8 cellular contexts compared by ENCODE assay signal in the genomic region with DNA sequence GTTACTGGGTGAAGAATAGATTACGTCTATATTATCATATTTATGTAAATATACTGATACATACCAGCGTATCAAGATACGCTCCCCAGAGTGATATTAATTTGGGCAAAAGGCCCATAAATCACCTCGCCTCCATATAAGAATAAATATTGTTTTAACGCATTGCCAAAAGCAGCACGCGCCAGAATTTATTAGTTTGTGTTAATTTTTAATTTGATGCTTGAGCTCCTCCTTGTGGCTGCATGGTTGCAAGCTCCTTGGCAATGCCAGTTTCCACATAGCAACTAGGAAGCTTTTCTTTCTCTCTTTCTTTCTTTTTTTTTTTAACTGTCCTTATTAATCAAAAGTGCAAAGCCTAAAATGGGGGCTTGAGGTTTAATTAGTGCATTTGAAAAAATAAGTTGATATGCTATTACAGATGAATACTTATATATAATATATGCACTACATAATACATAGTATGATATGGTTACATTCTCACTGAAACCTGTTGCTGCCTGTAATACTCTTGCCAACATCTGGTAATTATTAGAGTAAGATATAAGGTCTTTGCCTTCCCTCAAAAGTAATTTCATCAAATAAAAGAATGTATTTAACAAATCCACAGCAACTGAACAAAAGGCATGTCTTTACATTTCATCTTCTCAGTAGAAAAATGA.
DNase-seq lines count a peak whose midpoint lies in the region; ATAC-seq and TF ChIP-seq lines count a peak whose summit lies in the region.

No MANE protein-coding gene starts in this region.

- no peaks in the 10 kb centered on the region for H4K20me1 ChIP-seq in mammary epithelial cell (ENCODE audit: insufficient read depth, low read length)

- H3K9me3 ChIP-seq in HEK293 (ENCODE audit: control insufficient read depth, insufficient read depth, low read depth, low read length) (no peaks in the 10 kb centered on the region), mammary epithelial cell (replicated peaks; ENCODE audit: insufficient read depth, low read length) (no peaks in the 10 kb centered on the region), uterus (no peaks in the 10 kb centered on the region)

- DNase-seq in activated CD4-positive, alpha-beta T cell treated with anti-CD3 and anti-CD28 coated beads for 48 hours: peak; percentile 25
- DNase-seq in activated CD4-positive, alpha-beta T cell treated with anti-CD3 and anti-CD28 coated beads for 4 hours: no peak
- DNase-seq in NCI-H2171 treated with DMSO at 0.1 percent for 48 hours (lab: John Stamatoyannopoulos, UW) (peak; percentile 10), mammary epithelial cell (peak; percentile 21), left lobe of liver (ENCODE audit: low spot score) (no peak), uterus (peak; percentile 37 to 54)
- DNase-seq in activated CD4-positive, CD25-positive, alpha-beta regulatory T cell (lab: John Stamatoyannopoulos, UW): no peak

- no TSS peak for BruUV-seq in mammary epithelial cell (replicated peaks; lab: Mats Ljungman, UMichigan)

- H3K4me1 ChIP-seq in HEK293 (ENCODE audit: control insufficient read depth, insufficient read depth, low read length): no peaks in the 10 kb centered on the region
- no peaks in the 10 kb centered on the region for H3K4me1 ChIP-seq in mammary epithelial cell (ENCODE audit: insufficient read depth, low read length)
- H3K4me1 ChIP-seq in uterus: no peaks in the 10 kb centered on the region

- TF ChIP-seq CTCF in HEK293 (tag by site-specific recombination; IDR thresholded peaks at IDR 0.05): no peak
- peak; percentile 71 to 75 for TF ChIP-seq CTCF in mammary epithelial cell (conservative IDR thresholded peaks at IDR 0.05 in 1 of 2, IDR thresholded peaks at IDR 0.05 in 1 of 2; ENCODE audit: extremely low read depth in 1 of 2, insufficient read depth in 1 of 2, low read depth in 1 of 2, low read length in 2 of 2)
- peak; percentile 65 to 80 (median 68) for TF ChIP-seq CTCF in uterus (IDR thresholded peaks at IDR 0.05)

- H3K79me2 ChIP-seq in mammary epithelial cell (ENCODE audit: insufficient read depth, low read length): no peaks in the 10 kb centered on the region

- dilution Hi-C loops in mammary epithelial cell (cut with HindIII; ENCODE audit: low sequenced_read_pairs): no loop called here

- peaks cover 4% of the 10 kb centered on the region for H3K27me3 ChIP-seq in mammary epithelial cell (ENCODE audit: insufficient read depth, low read length)
- H3K27me3 ChIP-seq in uterus: no peaks in the 10 kb centered on the region

- CTCF ChIA-PET in HEK293 (lab: Yijun Ruan, JAX) (interaction anchor here (0.6 to 1.4 kb wide), 11 partner anchors 11 to 1940 kb away, joined by 3 to 6 read pairs (median 4); no protein-coding TSS in a partner anchor), mammary epithelial cell (lab: Charles Lee; ENCODE audit: low non-redundant PET) (interaction anchor here (0.5 to 1.4 kb wide), 8 partner anchors 9 to 436 kb away, joined by 3 to 19 read pairs (median 5); no protein-coding TSS in a partner anchor)

- TF ChIP-seq POLR2A in uterus (IDR thresholded peaks at IDR 0.05): no peak

- in situ Hi-C loops in mammary epithelial cell (cut with MboI; ENCODE audit: low sequenced_read_pairs in 2 of 2): no loop called here

- POLR2A ChIA-PET in HEK293 (lab: Yijun Ruan, JAX): no interaction called here

- H3K4me3 ChIP-seq in HEK293 (ENCODE audit: low read depth, low read length): no peak overlapping the region
- H3K4me3 ChIP-seq in mammary epithelial cell (replicated peaks in 1 of 3; ENCODE audit: insufficient read depth in 1 of 3, low read depth in 2 of 3, low read length in 3 of 3): no peak overlapping the region
- H3K4me3 ChIP-seq in uterus: no peak overlapping the region

- WGBS in mammary epithelial cell (ENCODE audit: low coverage, missing lambda C conversion rate): 31% methylated on average over 7 of the region's 7 CpGs

- no peak overlapping the region for H3K4me2 ChIP-seq in mammary epithelial cell (ENCODE audit: insufficient read depth, low read depth, low read length)

- H3K27ac ChIP-seq in HEK293 (ENCODE audit: extremely low read depth, low read depth, low read length): no peak overlapping the region
- H3K27ac ChIP-seq in mammary epithelial cell (ENCODE audit: insufficient read depth, low read depth, low read length): no peak overlapping the region
- no peak overlapping the region for H3K27ac ChIP-seq in uterus

- no peak overlapping the region for H2AFZ ChIP-seq in mammary epithelial cell (ENCODE audit: low read depth, low read length)

- H3K36me3 ChIP-seq in HEK293 (ENCODE audit: control insufficient read depth in 2 of 2, insufficient read depth in 1 of 2, low read length in 2 of 2) (no peaks in the 10 kb centered on the region), mammary epithelial cell (ENCODE audit: insufficient read depth, low read length) (no peaks in the 10 kb centered on the region), uterus (no peaks in the 10 kb centered on the region)

- intact Hi-C loops in mammary epithelial cell (cut with micrococcal nuclease): loop anchor here (1.0 to 5.0 kb wide), 5 partner anchors 38 to 868 kb away; no protein-coding TSS in a partner anchor
- intact Hi-C loops in uterus (cut with DNase I; ENCODE audit: low total_unique reads): no loop called here

- no peak overlapping the region for H3K9ac ChIP-seq in mammary epithelial cell (ENCODE audit: insufficient read depth, low read length)

- peak; percentile 78 for ATAC-seq in left lobe of liver

TF ChIP-seq in HEK293, 187 proteins besides CTCF, POLR2A, EP300 and RAD21 (continues in another document):
- TF ChIP-seq PRDM1 (tag by site-specific recombination; IDR thresholded peaks at IDR 0.05) (no peak), ZNF510 (tag by site-specific recombination; IDR thresholded peaks at IDR 0.05; ENCODE audit: insufficient replicate concordance) (no peak), ZNF132 (tag by site-specific recombination; IDR thresholded peaks at IDR 0.05; ENCODE audit: borderline replicate concordance) (no peak), ZNF660 (tag by site-specific recombination; IDR thresholded peaks at IDR 0.05) (0 out of 2 replicates have a peak, but pooled peaks have one; percentile 21), MEIS1 (CRISPR knock-in tag; IDR thresholded peaks at IDR 0.05; ENCODE audit: borderline replicate concordance) (no peak), ZNF654 (tag by site-specific recombination; IDR thresholded peaks at IDR 0.05; ENCODE audit: low read depth) (peak; percentile 77), ZNF544 (tag by site-specific recombination; IDR thresholded peaks at IDR 0.05) (no peak), ZNF366 (tag by site-specific recombination; conservative IDR thresholded peaks at IDR 0.05) (no peak), ZNF600 (tag by site-specific recombination; IDR thresholded peaks at IDR 0.05) (no peak), ZNF530 (tag by site-specific recombination; IDR thresholded peaks at IDR 0.05; ENCODE audit: low read depth) (no peak), ZNF561 (tag by site-specific recombination; IDR thresholded peaks at IDR 0.05; ENCODE audit: borderline replicate concordance) (peak; percentile 39; the same call in 1 of the 2 replicates), SCRT2 (tag by site-specific recombination; IDR thresholded peaks at IDR 0.05) (peak; percentile 78), ZNF596 (tag by site-specific recombination; IDR thresholded peaks at IDR 0.05) (no peak)
- TF ChIP-seq, protein P1, sequence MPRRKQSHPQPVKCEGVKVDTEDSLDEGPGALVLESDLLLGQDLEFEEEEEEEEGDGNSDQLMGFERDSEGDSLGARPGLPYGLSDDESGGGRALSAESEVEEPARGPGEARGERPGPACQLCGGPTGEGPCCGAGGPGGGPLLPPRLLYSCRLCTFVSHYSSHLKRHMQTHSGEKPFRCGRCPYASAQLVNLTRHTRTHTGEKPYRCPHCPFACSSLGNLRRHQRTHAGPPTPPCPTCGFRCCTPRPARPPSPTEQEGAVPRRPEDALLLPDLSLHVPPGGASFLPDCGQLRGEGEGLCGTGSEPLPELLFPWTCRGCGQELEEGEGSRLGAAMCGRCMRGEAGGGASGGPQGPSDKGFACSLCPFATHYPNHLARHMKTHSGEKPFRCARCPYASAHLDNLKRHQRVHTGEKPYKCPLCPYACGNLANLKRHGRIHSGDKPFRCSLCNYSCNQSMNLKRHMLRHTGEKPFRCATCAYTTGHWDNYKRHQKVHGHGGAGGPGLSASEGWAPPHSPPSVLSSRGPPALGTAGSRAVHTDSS (tag by site-specific recombination; IDR thresholded peaks at IDR 0.05): no peak
- TF ChIP-seq, protein P2, sequence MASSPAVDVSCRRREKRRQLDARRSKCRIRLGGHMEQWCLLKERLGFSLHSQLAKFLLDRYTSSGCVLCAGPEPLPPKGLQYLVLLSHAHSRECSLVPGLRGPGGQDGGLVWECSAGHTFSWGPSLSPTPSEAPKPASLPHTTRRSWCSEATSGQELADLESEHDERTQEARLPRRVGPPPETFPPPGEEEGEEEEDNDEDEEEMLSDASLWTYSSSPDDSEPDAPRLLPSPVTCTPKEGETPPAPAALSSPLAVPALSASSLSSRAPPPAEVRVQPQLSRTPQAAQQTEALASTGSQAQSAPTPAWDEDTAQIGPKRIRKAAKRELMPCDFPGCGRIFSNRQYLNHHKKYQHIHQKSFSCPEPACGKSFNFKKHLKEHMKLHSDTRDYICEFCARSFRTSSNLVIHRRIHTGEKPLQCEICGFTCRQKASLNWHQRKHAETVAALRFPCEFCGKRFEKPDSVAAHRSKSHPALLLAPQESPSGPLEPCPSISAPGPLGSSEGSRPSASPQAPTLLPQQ (tag by site-specific recombination; IDR thresholded peaks at IDR 0.05): no peak

Comparison
In these comparisons a context has a peak if more than half of its experiments do, and no peak if none do; other contexts are left out.
1. DNase-seq: peak in activated CD4-positive, alpha-beta T cell treated with anti-CD3 and anti-CD28 coated beads for 48 hours (single experiment), NCI-H2171 treated with DMSO at 0.1 percent for 48 hours (single experiment), mammary epithelial cell (single experiment) and uterus (2 of 2); none in activated CD4-positive, alpha-beta T cell treated with anti-CD3 and anti-CD28 coated beads for 4 hours (0 of 2), left lobe of liver (single experiment) and activated CD4-positive, CD25-positive, alpha-beta regulatory T cell (0 of 4).